Comparison of ENCODE assay signal across 1 cellular context in genomic region chr1:207084701-207085180, GRCh38.
TF ChIP-seq lines count a peak whose summit lies in the region.

No MANE protein-coding gene starts in this region.

TF ChIP-seq in HepG2, 621 proteins besides CTCF, POLR2A, EP300 and RAD21 (continued from another document and continues in another):
- TF ChIP-seq ZNF280B (CRISPR knock-in tag; IDR thresholded peaks at IDR 0.05; ENCODE audit: borderline replicate concordance) (no peak), ZNF891 (CRISPR knock-in tag; IDR thresholded peaks at IDR 0.05) (no peak), ZNF878 (CRISPR knock-in tag; IDR thresholded peaks at IDR 0.05) (no peak), FOXP4 (CRISPR knock-in tag; IDR thresholded peaks at IDR 0.05) (no peak), FOXC1 (CRISPR knock-in tag; IDR thresholded peaks at IDR 0.05; ENCODE audit: borderline replicate concordance) (no peak), NFYB (CRISPR knock-in tag; IDR thresholded peaks at IDR 0.05) (no peak), AHR (CRISPR knock-in tag; IDR thresholded peaks at IDR 0.05) (no peak), KIAA2018 (CRISPR knock-in tag; IDR thresholded peaks at IDR 0.05; ENCODE audit: borderline replicate concordance) (no peak), BATF2 (CRISPR knock-in tag; IDR thresholded peaks at IDR 0.05) (no peak), ASH2L (IDR thresholded peaks at IDR 0.05; ENCODE audit: insufficient read length, low read depth, low read length) (no peak), ZNF720 (CRISPR knock-in tag; IDR thresholded peaks at IDR 0.05) (no peak), ZBED4 (CRISPR knock-in tag; IDR thresholded peaks at IDR 0.05; ENCODE audit: borderline replicate concordance) (no peak), HNRNPL (IDR thresholded peaks at IDR 0.05; ENCODE audit: low read depth, low read length) (no peak), RAD51 (IDR thresholded peaks at IDR 0.05; ENCODE audit: borderline replicate concordance) (no peak), ISL2 (CRISPR knock-in tag; IDR thresholded peaks at IDR 0.05) (no peak), CHCHD3 (CRISPR knock-in tag; IDR thresholded peaks at IDR 0.05) (no peak), GATAD2A (CRISPR knock-in tag; IDR thresholded peaks at IDR 0.05) (peak; percentile 54), RERE (CRISPR knock-in tag; IDR thresholded peaks at IDR 0.05; ENCODE audit: low read depth) (no peak), SIX4 (CRISPR knock-in tag; IDR thresholded peaks at IDR 0.05) (no peak), TFE3 (CRISPR knock-in tag; IDR thresholded peaks at IDR 0.05) (no peak), ATAD3A (CRISPR knock-in tag; IDR thresholded peaks at IDR 0.05) (no peak), KLF11 (CRISPR knock-in tag; IDR thresholded peaks at IDR 0.05) (no peak), CREB3 (CRISPR knock-in tag; IDR thresholded peaks at IDR 0.05) (no peak), NRL (CRISPR knock-in tag; IDR thresholded peaks at IDR 0.05; ENCODE audit: borderline replicate concordance) (no peak), ZNF136 (CRISPR knock-in tag; IDR thresholded peaks at IDR 0.05; ENCODE audit: low read depth) (no peak), PATZ1 (CRISPR knock-in tag; IDR thresholded peaks at IDR 0.05) (no peak)
